ENCODE assay signal across 1 cellular context in the genomic region with DNA sequence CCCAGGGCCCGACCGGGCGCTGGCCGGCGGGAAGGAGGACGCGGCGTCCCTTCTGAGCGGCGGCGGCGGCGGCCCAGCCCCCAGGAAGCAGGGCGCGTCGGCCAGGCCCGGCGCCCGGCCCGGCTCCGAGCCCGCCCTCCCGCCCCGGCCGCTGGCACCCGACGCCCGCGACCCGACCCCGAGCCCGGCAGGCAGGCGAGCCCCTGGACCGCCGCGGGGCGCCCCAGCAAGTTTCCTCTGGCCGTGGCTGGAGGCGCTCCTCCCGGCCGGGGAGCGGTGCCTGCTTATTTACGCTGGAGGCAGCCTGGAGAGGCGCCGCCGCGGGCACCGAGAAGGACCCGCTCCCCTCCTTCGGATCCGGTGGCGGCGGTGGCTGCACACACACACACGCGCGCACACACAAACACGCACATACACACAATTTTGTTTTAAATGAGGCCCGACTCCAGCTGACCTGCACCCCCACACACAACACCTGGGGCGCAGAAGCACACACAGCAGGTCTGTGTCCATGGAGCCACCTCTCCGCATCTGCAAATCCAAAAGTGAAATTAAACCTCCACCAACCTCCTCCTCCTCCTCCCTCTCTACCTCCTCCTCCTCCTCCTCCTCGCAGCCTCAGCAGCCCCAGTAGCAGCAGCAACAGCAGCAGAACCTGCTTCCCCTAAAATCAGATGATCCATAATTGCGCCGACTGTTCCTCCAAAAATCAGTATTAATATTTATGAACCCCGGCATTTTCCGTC.
A peak's percentile ranks its signal among the peaks of the same experiment; 100 is the strongest.
TF ChIP-seq lines count a peak whose summit lies in the region.

No MANE protein-coding gene starts in this region.

TF ChIP-seq in GM12878, 131 proteins besides CTCF, POLR2A, EP300 and RAD21 (continued from another document):
- TF ChIP-seq, protein P1, sequence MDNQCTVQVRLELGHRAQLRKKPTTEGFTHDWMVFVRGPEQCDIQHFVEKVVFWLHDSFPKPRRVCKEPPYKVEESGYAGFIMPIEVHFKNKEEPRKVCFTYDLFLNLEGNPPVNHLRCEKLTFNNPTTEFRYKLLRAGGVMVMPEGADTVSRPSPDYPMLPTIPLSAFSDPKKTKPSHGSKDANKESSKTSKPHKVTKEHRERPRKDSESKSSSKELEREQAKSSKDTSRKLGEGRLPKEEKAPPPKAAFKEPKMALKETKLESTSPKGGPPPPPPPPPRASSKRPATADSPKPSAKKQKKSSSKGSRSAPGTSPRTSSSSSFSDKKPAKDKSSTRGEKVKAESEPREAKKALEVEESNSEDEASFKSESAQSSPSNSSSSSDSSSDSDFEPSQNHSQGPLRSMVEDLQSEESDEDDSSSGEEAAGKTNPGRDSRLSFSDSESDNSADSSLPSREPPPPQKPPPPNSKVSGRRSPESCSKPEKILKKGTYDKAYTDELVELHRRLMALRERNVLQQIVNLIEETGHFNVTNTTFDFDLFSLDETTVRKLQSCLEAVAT (IDR thresholded peaks at IDR 0.05): peak; percentile 87
- TF ChIP-seq, protein P2, sequence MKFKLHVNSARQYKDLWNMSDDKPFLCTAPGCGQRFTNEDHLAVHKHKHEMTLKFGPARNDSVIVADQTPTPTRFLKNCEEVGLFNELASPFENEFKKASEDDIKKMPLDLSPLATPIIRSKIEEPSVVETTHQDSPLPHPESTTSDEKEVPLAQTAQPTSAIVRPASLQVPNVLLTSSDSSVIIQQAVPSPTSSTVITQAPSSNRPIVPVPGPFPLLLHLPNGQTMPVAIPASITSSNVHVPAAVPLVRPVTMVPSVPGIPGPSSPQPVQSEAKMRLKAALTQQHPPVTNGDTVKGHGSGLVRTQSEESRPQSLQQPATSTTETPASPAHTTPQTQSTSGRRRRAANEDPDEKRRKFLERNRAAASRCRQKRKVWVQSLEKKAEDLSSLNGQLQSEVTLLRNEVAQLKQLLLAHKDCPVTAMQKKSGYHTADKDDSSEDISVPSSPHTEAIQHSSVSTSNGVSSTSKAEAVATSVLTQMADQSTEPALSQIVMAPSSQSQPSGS (IDR thresholded peaks at IDR 0.05; ENCODE audit: low read length): no peak
- TF ChIP-seq POLR2AphosphoS5 (IDR thresholded peaks at IDR 0.05; ENCODE audit: low read length) (peak; percentile 69), NFXL1 (IDR thresholded peaks at IDR 0.05; ENCODE audit: borderline replicate concordance) (peak; percentile 98), TCF3 (IDR thresholded peaks at IDR 0.05; ENCODE audit: borderline replicate concordance, insufficient read depth, low read depth, low read length) (peak; percentile 38; the same call in 1 of the 2 replicates), TAF1 (IDR thresholded peaks at IDR 0.05; ENCODE audit: borderline replicate concordance, low read depth, low read length) (peak; percentile 49; the same call in 1 of the 2 replicates), NBN (IDR thresholded peaks at IDR 0.05) (0 out of 2 replicates have a peak, but pooled peaks have one; percentile 34), ZNF24 (IDR thresholded peaks at IDR 0.05) (no peak), RAD51 (IDR thresholded peaks at IDR 0.05) (no peak)
- TF ChIP-seq, protein P3, sequence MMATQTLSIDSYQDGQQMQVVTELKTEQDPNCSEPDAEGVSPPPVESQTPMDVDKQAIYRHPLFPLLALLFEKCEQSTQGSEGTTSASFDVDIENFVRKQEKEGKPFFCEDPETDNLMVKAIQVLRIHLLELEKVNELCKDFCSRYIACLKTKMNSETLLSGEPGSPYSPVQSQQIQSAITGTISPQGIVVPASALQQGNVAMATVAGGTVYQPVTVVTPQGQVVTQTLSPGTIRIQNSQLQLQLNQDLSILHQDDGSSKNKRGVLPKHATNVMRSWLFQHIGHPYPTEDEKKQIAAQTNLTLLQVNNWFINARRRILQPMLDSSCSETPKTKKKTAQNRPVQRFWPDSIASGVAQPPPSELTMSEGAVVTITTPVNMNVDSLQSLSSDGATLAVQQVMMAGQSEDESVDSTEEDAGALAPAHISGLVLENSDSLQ (IDR thresholded peaks at IDR 0.05): no peak
- TF ChIP-seq, protein P4, sequence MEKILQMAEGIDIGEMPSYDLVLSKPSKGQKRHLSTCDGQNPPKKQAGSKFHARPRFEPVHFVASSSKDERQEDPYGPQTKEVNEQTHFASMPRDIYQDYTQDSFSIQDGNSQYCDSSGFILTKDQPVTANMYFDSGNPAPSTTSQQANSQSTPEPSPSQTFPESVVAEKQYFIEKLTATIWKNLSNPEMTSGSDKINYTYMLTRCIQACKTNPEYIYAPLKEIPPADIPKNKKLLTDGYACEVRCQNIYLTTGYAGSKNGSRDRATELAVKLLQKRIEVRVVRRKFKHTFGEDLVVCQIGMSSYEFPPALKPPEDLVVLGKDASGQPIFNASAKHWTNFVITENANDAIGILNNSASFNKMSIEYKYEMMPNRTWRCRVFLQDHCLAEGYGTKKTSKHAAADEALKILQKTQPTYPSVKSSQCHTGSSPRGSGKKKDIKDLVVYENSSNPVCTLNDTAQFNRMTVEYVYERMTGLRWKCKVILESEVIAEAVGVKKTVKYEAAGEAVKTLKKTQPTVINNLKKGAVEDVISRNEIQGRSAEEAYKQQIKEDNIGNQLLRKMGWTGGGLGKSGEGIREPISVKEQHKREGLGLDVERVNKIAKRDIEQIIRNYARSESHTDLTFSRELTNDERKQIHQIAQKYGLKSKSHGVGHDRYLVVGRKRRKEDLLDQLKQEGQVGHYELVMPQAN (conservative IDR thresholded peaks at IDR 0.05): peak; percentile 70
- TF ChIP-seq, protein P5, sequence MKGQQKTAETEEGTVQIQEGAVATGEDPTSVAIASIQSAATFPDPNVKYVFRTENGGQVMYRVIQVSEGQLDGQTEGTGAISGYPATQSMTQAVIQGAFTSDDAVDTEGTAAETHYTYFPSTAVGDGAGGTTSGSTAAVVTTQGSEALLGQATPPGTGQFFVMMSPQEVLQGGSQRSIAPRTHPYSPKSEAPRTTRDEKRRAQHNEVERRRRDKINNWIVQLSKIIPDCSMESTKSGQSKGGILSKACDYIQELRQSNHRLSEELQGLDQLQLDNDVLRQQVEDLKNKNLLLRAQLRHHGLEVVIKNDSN (IDR thresholded peaks at IDR 0.05; ENCODE audit: borderline replicate concordance, extremely low read length, insufficient read depth, low read depth, low read length): no peak
